In the genomic region with DNA sequence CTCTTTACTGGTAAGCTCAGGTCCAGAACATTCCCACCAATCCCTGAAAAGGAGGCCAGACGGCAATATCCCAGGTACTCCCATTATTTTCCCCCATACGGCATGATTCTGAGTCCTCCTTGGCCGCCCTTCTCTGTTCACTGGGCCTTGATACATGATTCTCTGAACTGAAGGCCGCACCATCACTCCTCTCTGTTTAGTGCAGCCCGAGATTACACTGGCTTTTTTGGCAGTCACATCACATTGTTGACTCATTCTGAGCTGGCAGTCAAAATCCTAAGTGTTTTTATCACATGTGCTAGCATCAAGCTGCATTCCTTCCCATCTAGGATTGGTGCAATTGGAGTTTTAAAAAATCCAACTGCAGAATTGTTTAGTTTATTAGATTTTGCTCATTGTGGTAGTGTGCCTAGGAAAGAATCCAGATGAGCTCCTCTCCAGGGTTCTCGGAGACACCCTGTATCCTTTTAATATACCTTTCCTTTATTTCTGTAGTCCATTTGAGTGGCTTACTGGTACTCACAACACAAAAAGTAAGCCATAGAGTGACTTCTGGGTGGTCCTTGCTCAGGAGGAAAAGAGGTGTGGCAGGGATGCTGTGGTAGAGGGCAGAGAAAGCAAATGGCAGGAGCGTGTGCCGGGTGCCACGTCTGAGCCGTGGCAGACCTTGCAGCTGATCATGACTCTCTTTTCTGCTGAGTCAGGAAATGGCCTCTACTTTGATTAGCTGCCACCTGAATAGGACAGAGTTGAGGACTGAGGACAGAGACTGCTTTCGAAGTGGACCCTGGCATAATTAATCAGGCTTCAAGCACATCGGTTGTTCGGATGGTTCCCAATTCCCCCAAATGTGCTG, we compare ENCODE assay signal across 10 cellular contexts.
DNase-seq lines count a peak whose midpoint lies in the region; ATAC-seq, FAIRE-seq and TF ChIP-seq lines count a peak whose summit lies in the region.
"Had no signal": no experiment of that assay in that cellular context is flagged by ENCODE, and none has a peak within 500 bp of the region (broad histone marks: within the 10 kb centered on the region; RNA-seq: fewer than 3 reads in every experiment).

No MANE protein-coding gene starts in this region.

- H3K4me3 ChIP-seq in bronchial epithelial cell (ENCODE audit: low read depth, low read length): no peak overlapping the region

- no peak for FAIRE-seq in bronchial epithelial cell (lab: Jason Lieb, UNC)
- FAIRE-seq: A204.1 had no signal

- H3K27me3 ChIP-seq in bronchial epithelial cell (ENCODE audit: control insufficient read depth, insufficient read depth, low read length): peaks cover 3% of the 10 kb centered on the region

- no peak for TF ChIP-seq CTCF in bronchial epithelial cell (IDR thresholded peaks at IDR 0.05; ENCODE audit: insufficient read depth, low read length, severe bottlenecking)

- DNase-seq in DMS53 (lab: John Stamatoyannopoulos, UW): peak; percentile 24
- no peak for DNase-seq in DMS53 treated with DMSO at 0.1 percent for 48 hours (lab: John Stamatoyannopoulos, UW; ENCODE audit: unreplicated experiment)
- DNase-seq in bronchial epithelial cell (ENCODE audit: low read depth): peak; percentile 89
- no peak for DNase-seq in left lobe of liver (ENCODE audit: low spot score)
- DNase-seq in ureter (ENCODE audit: low spot score): peak; percentile 55
- DNase-seq in effector CD4-positive, alpha-beta T cell: no peak
- no peak for DNase-seq in SIG-M5 (lab: John Stamatoyannopoulos, UW)
- DNase-seq: activated naive CD4-positive, alpha-beta T cell treated with anti-CD3 and anti-CD28 coated beads for 36 hours had no signal

- ATAC-seq in left lobe of liver (peak; percentile 39), HG03039 (IDR thresholded peaks at IDR 0.05; ENCODE audit: unreplicated experiment) (no peak)

- H3K36me3 ChIP-seq in bronchial epithelial cell (ENCODE audit: control insufficient read depth, insufficient read depth, low read length): no peaks in the 10 kb centered on the region

Comparison
In these comparisons a context has a peak if more than half of its experiments do, and no peak if none do; other contexts are left out.
1. DNase-seq: peak in DMS53 (single experiment), bronchial epithelial cell (single experiment) and ureter (single experiment); none in DMS53 treated with DMSO at 0.1 percent for 48 hours (single experiment), left lobe of liver (single experiment), effector CD4-positive, alpha-beta T cell (single experiment) and SIG-M5 (single experiment).